In the genomic region with DNA sequence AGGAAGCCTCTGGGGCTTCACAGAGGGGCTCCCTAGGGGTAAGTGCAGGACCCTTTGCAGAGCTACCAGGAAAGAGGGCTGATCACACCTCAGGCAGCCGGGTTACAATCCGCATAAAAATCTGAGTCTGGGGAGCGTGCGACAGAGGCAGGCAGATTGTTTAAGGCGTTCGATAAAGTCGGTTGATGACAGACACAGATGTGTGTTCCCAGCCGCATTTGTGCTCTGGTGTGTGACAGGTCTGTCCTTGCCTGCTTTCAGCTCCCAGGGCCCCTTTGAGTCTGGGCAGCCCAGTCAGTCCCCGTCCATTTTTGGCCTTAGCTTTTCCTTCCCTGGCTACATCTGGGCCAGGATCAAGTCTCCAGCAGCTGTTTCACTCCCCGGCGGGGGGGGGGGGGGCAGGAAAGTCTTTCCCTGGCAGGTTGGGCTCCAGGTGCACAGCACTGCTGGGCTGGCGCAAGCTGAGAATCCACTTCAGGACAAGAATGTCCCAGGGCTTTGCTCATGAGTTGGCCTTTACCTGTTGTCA, we compare ENCODE assay signal across 15 cellular contexts. TPM values are rescaled to one million over a fixed set of nuclear protein-coding genes. Genes with fewer than 3 reads are reported as not detected.
A peak's percentile ranks its signal among the peaks of the same experiment; 100 is the strongest.
DNase-seq lines count a peak whose midpoint lies in the region; ATAC-seq and TF ChIP-seq lines count a peak whose summit lies in the region.
"Had no signal": no experiment of that assay in that cellular context is flagged by ENCODE, and none has a peak within 500 bp of the region (broad histone marks: within the 10 kb centered on the region; RNA-seq: fewer than 3 reads in every experiment).

No MANE protein-coding gene starts in this region.

- DNase-seq in COLO668 (lab: John Stamatoyannopoulos, UW; ENCODE audit: unreplicated experiment) (peak; percentile 33), GM20000 (ENCODE audit: low spot score) (peak; percentile 44), SK-N-DZ (ENCODE audit: low spot score) (peak; percentile 64), neural crest cell (ENCODE audit: low read depth, low spot score) (peak; percentile 11), Ammon's horn (ENCODE audit: low spot score) (no peak)
- no peak for DNase-seq in activated naive CD4-positive, alpha-beta T cell treated with anti-CD3 and anti-CD28 coated beads, Interleukin-2, amount 10 ng/mL, durations not matched to agents 7 days and 5 days
- DNase-seq: brain microvascular endothelial cell, gastrocnemius medialis, Karpas-422, substantia nigra had no signal

- no peaks in the 10 kb centered on the region for H3K36me3 Mint-ChIP-seq in neural crest cell (ENCODE audit: low read depth)
- peaks cover 3% of the 10 kb centered on the region for H3K36me3 Mint-ChIP-seq in activated naive CD4-positive, alpha-beta T cell treated with anti-CD3 and anti-CD28 coated beads, Interleukin-2, amount 10 ng/mL, durations not matched to agents 7 days and 5 days

- ATAC-seq in HG03469 (IDR thresholded peaks at IDR 0.05; ENCODE audit: unreplicated experiment): no peak
- ATAC-seq: gastrocnemius medialis had no signal

- peaks cover 25% of the 10 kb centered on the region for H3K4me1 Mint-ChIP-seq in neural crest cell
- H3K4me1 Mint-ChIP-seq in activated naive CD4-positive, alpha-beta T cell treated with anti-CD3 and anti-CD28 coated beads, Interleukin-2, amount 10 ng/mL, durations not matched to agents 7 days and 5 days: peaks cover 37% of the 10 kb centered on the region

- H3K4me3 Mint-ChIP-seq in neural crest cell: peak overlapping the region; percentile 65
- H3K4me3 Mint-ChIP-seq in activated naive CD4-positive, alpha-beta T cell treated with anti-CD3 and anti-CD28 coated beads, Interleukin-2, amount 10 ng/mL, durations not matched to agents 7 days and 5 days: no peak overlapping the region

- H3K27ac Mint-ChIP-seq in neural crest cell (ENCODE audit: unreplicated experiment): no peak overlapping the region
- H3K27ac Mint-ChIP-seq in activated naive CD4-positive, alpha-beta T cell treated with anti-CD3 and anti-CD28 coated beads, Interleukin-2, amount 10 ng/mL, durations not matched to agents 7 days and 5 days: no peak overlapping the region
- H3K27ac Mint-ChIP-seq: activated T-helper 2 cell treated with anti-CD3 and anti-CD28 coated beads, Interferon-gamma antibody, Interleukin-2, Interleukin-4, amounts not matched to agents 10 μg/mL and 5 μg/mL and 100 μg/mL, durations not matched to agents 14 hours and 24 hours and 36 hours had no signal

- H3K27me3 Mint-ChIP-seq in neural crest cell (ENCODE audit: low read depth): peaks cover 90% of the 10 kb centered on the region
- H3K27me3 Mint-ChIP-seq in activated naive CD4-positive, alpha-beta T cell treated with anti-CD3 and anti-CD28 coated beads, Interleukin-2, amount 10 ng/mL, durations not matched to agents 7 days and 5 days: peaks cover 88% of the 10 kb centered on the region

- CTCF ChIA-PET in activated naive CD4-positive, alpha-beta T cell treated with anti-CD3 and anti-CD28 coated beads, Interleukin-2, amount 10 ng/mL, durations not matched to agents 7 days and 5 days (lab: Charles Lee): interaction anchor here (1.3 kb wide), 1 partner anchor 221 kb away, joined by 3 read pairs; no protein-coding TSS in a partner anchor

- no peaks in the 10 kb centered on the region for H3K9me3 Mint-ChIP-seq in neural crest cell
- H3K9me3 Mint-ChIP-seq in activated naive CD4-positive, alpha-beta T cell treated with anti-CD3 and anti-CD28 coated beads, Interleukin-2, amount 10 ng/mL, durations not matched to agents 7 days and 5 days: no peaks in the 10 kb centered on the region
- H3K9me3 Mint-ChIP-seq: activated T-helper 2 cell treated with anti-CD3 and anti-CD28 coated beads, Interferon-gamma antibody, Interleukin-2, Interleukin-4, amounts not matched to agents 10 μg/mL and 5 μg/mL and 100 μg/mL, durations not matched to agents 14 hours and 24 hours and 36 hours; T-helper 2 cell treated with Interferon-gamma antibody and Interleukin-4, amounts not matched to agents 5 μg/mL and 100 μg/mL, for 36 hours had no signal

- TF ChIP-seq CTCF in GM20000 (IDR thresholded peaks at IDR 0.05; ENCODE audit: extremely low read depth, missing control alignments): no peak
- TF ChIP-seq CTCF in neural crest cell (conservative IDR thresholded peaks at IDR 0.05): no peak

RNA-seq across cellular contexts. Expression of a gene that starts 1.3 kb away (rescaled TPM):
- not detected in 2 replicates for polyA plus RNA-seq in SK-N-DZ (2014; cell fraction: cytosol; rRNA removed)
- 0.17 and 1.3 TPM in 2 replicates for polyA plus RNA-seq in SK-N-DZ (2014; cell fraction: nucleus; rRNA removed)
- 0.19 TPM in 1 of 2 replicates, not detected in the other for total RNA-seq in neural crest cell
- total RNA-seq: gastrocnemius medialis, liver, skeletal muscle tissue had no signal

RNA-seq across cellular contexts. Expression of a gene that starts 3.1 kb away (rescaled TPM):
- 0.71 TPM in 1 of 2 replicates, not detected in the other for polyA plus RNA-seq in SK-N-DZ (2014; cell fraction: cytosol; rRNA removed)
- 0.14 TPM in 1 of 2 replicates, not detected in the other for polyA plus RNA-seq in SK-N-DZ (2014; cell fraction: nucleus; rRNA removed)
- total RNA-seq in neural crest cell: not detected in 2 replicates
- total RNA-seq: skeletal muscle tissue had no signal

RNA-seq across cellular contexts. Expression of a gene that starts 5.3 kb away (rescaled TPM):
- polyA plus RNA-seq in SK-N-DZ (2014; cell fraction: cytosol; rRNA removed): 31.3 and 32.5 TPM in 2 replicates
- polyA plus RNA-seq in SK-N-DZ (2014; cell fraction: nucleus; rRNA removed): 29.9 and 44.1 TPM in 2 replicates
- 87.9 and 91.6 TPM in 2 replicates for total RNA-seq in neural crest cell

RNA-seq across cellular contexts. Expression of a gene that starts 25.9 kb away (rescaled TPM):
- 57.8 and 63.1 TPM in 2 replicates for polyA plus RNA-seq in SK-N-DZ (2014; cell fraction: cytosol; rRNA removed)
- polyA plus RNA-seq in SK-N-DZ (2014; cell fraction: nucleus; rRNA removed): 161 and 177 TPM in 2 replicates
- 195 and 205 TPM in 2 replicates for total RNA-seq in neural crest cell

RNA-seq across cellular contexts. Expression of a gene that starts 50.5 kb away (rescaled TPM):
- 0.95 and 1.2 TPM in 2 replicates for polyA plus RNA-seq in SK-N-DZ (2014; cell fraction: cytosol; rRNA removed)
- polyA plus RNA-seq in SK-N-DZ (2014; cell fraction: nucleus; rRNA removed): 2.9 and 3.9 TPM in 2 replicates
- total RNA-seq in neural crest cell: not detected in 2 replicates
- total RNA-seq: activated T-helper 2 cell treated with anti-CD3 and anti-CD28 coated beads, Interferon-gamma antibody, Interleukin-2, Interleukin-4, amounts not matched to agents 10 μg/mL and 5 μg/mL and 100 μg/mL, durations not matched to agents 14 hours and 24 hours and 36 hours had no signal

Comparison
In these comparisons a context has a peak if more than half of its experiments do, and no peak if none do; other contexts are left out.
1. DNase-seq: peak in COLO668 (single experiment), GM20000 (single experiment), SK-N-DZ (single experiment) and neural crest cell (single experiment); none in activated naive CD4-positive, alpha-beta T cell treated with anti-CD3 and anti-CD28 coated beads, Interleukin-2, amount 10 ng/mL, durations not matched to agents 7 days and 5 days (single experiment) and Ammon's horn (single experiment).